2 cellular contexts compared by ENCODE assay signal in genomic region chr10:102243304-102243703, GRCh38.
TF ChIP-seq lines count a peak whose summit lies in the region.

No MANE protein-coding gene starts in this region.

TF ChIP-seq in HepG2, 621 proteins besides CTCF, POLR2A, EP300 and RAD21:
- TF ChIP-seq CEBPG (CRISPR knock-in tag; IDR thresholded peaks at IDR 0.05) (peak; percentile 68), HNRNPUL1 (IDR thresholded peaks at IDR 0.05; ENCODE audit: low read depth, low read length) (no peak), TBX3 (IDR thresholded peaks at IDR 0.05; ENCODE audit: borderline replicate concordance) (no peak), SAP130 (CRISPR knock-in tag; IDR thresholded peaks at IDR 0.05; ENCODE audit: low read depth) (0 out of 2 replicates have a peak, but pooled peaks have one; percentile 15), CEBPB (IDR thresholded peaks at IDR 0.05; ENCODE audit: borderline replicate concordance, low read depth, low read length) (peak; percentile 94), TIGD3 (CRISPR knock-in tag; IDR thresholded peaks at IDR 0.05; ENCODE audit: borderline replicate concordance) (no peak)
TF ChIP-seq in HepG2: peak in this region for 3.

TF ChIP-seq in GM23338, 12 proteins besides CTCF, POLR2A, EP300 and RAD21:
- TF ChIP-seq POLR2AphosphoS5 (IDR thresholded peaks at IDR 0.05; ENCODE audit: low read depth) (no peak), ZNF462 (CRISPR knock-in tag; IDR thresholded peaks at IDR 0.05) (no peak), REST (IDR thresholded peaks at IDR 0.05; ENCODE audit: unreplicated experiment) (no peak), STAT1 (IDR thresholded peaks at IDR 0.05; ENCODE audit: unreplicated experiment) (no peak), EZH2 (IDR thresholded peaks at IDR 0.05; ENCODE audit: low read depth, unreplicated experiment) (no peak)
